20 cellular contexts compared by ENCODE assay signal in the genomic region with DNA sequence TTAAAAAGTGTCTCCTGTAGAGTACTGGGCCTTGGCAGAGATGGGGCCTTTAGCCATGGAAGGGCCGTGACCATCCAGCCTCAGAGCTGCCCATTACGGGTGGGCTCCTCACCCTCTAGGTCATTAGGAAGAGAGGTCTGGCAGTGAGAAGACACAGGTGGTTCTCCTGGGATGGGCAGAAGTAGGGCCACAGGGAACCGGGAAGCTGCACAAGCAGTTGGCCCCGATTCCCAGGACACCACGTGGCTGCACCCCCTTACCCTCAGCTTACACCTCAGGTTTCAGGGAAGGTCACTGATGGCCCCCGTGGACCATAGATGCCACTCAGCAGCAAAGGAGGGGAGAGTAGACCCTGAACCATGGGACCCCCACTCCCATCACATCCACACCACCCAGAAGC. TPM values are rescaled to one million over a fixed set of nuclear protein-coding genes. Genes with fewer than 3 reads are reported as not detected.
DNase-seq lines count a peak whose midpoint lies in the region; ATAC-seq and TF ChIP-seq lines count a peak whose summit lies in the region.
"Had no signal": no experiment of that assay in that cellular context is flagged by ENCODE, and none has a peak within 500 bp of the region (broad histone marks: within the 10 kb centered on the region; RNA-seq: fewer than 3 reads in every experiment).

No MANE protein-coding gene starts in this region.

- peak; percentile 53 for DNase-seq in activated CD8-positive, alpha-beta memory T cell treated with anti-CD3 and anti-CD28 coated beads for 24 hours
- DNase-seq in activated CD8-positive, alpha-beta memory T cell treated with anti-CD3 and anti-CD28 coated beads, Interleukin-2, amount 50 U/mL, for 4 hours: no peak
- no peak for DNase-seq in CD4-positive, CD25-positive, alpha-beta regulatory T cell
- DNase-seq in endodermal cell (peak; percentile 25), neural progenitor cell (ENCODE audit: low spot score) (no peak), mesenchymal stem cell (no peak)
- no peak for DNase-seq in activated naive CD4-positive, alpha-beta T cell treated with anti-CD3 and anti-CD28 coated beads for 36 hours
- DNase-seq: GDM1, GOT3, KBM-7, NCI-H1436 treated with DMSO at 0.1 percent for 48 hours, NCI-H2029 treated with DMSO at 0.1 percent for 48 hours, NCI-H2171 treated with DMSO at 0.1 percent for 48 hours, NCI-H446 treated with DMSO at 0.1 percent for 48 hours, NCI-H748 treated with DMSO at 0.1 percent for 48 hours had no signal

- peaks cover 25% of the 10 kb centered on the region for H3K27me3 ChIP-seq in CD4-positive, CD25-positive, alpha-beta regulatory T cell (ENCODE audit: control insufficient read depth, insufficient read depth, low read length)
- H3K27me3 ChIP-seq in endodermal cell (ENCODE audit: control insufficient read depth, insufficient read depth, low read length, poor library complexity, severe bottlenecking): peaks cover 90% of the 10 kb centered on the region
- H3K27me3 ChIP-seq in neural progenitor cell: peaks cover 94% of the 10 kb centered on the region
- peaks cover 0 to 43% of the 10 kb centered on the region in 2 experiments for H3K27me3 ChIP-seq in mesenchymal stem cell (ENCODE audit: control insufficient read depth in 1 of 2, insufficient read depth in 1 of 2, low read length in 2 of 2)

- H3K9me3 Mint-ChIP-seq in CD4-positive, CD25-positive, alpha-beta regulatory T cell: peaks cover 0 to 5% (median 0%) of the 10 kb centered on the region in 7 donors
- H3K9me3 Mint-ChIP-seq in endodermal cell (peaks cover 6% of the 10 kb centered on the region), neural progenitor cell (peaks cover 9% of the 10 kb centered on the region)
- H3K9me3 Mint-ChIP-seq in activated naive CD4-positive, alpha-beta T cell treated with anti-CD3 and anti-CD28 coated beads for 36 hours: no peaks in the 10 kb centered on the region

- H3K4me3 Mint-ChIP-seq in CD4-positive, CD25-positive, alpha-beta regulatory T cell: peak overlapping the region in 3 of 4 donors; percentile 7 to 50 (median 39)
- H3K4me3 Mint-ChIP-seq in endodermal cell (no peak overlapping the region), neural progenitor cell (peak overlapping the region; percentile 86)
- H3K4me3 Mint-ChIP-seq in activated naive CD4-positive, alpha-beta T cell treated with anti-CD3 and anti-CD28 coated beads for 36 hours: no peak overlapping the region

- WGBS in endodermal cell (ENCODE audit: insufficient coverage in 1 of 2, insufficient read length in 1 of 2), 2 experiments: 81 to 93% methylated on average over 2 to 6 of the region's 6 CpGs
- WGBS in mesenchymal stem cell: 90% methylated on average over 6 of the region's 6 CpGs

- no peak for ATAC-seq in CD4-positive, CD25-positive, alpha-beta regulatory T cell (ENCODE audit: low read depth in 2 of 2)
- no peak for ATAC-seq in HG02981 (IDR thresholded peaks at IDR 0.05; ENCODE audit: unreplicated experiment)
- ATAC-seq: GM12878 had no signal

- H3K9ac ChIP-seq in endodermal cell (ENCODE audit: extremely low read depth, low read length, poor library complexity, severe bottlenecking): no peak overlapping the region
- no peak overlapping the region for H3K9ac ChIP-seq in neural progenitor cell
- no peak overlapping the region for H3K9ac ChIP-seq in mesenchymal stem cell (ENCODE audit: low read length)
- H3K9ac ChIP-seq: BLaER1 had no signal

- TF ChIP-seq CTCF in endodermal cell (conservative IDR thresholded peaks at IDR 0.05) (no peak), neural progenitor cell (IDR thresholded peaks at IDR 0.05) (no peak)

- H3K79me1 ChIP-seq in mesenchymal stem cell (replicated peaks; ENCODE audit: low read length, poor library complexity, severe bottlenecking): no peaks in the 10 kb centered on the region

- no peak overlapping the region for H2BK15ac ChIP-seq in mesenchymal stem cell (ENCODE audit: low read depth, poor library complexity, severe bottlenecking)

- no peak overlapping the region for H3K23ac ChIP-seq in mesenchymal stem cell (ENCODE audit: low read length in 2 of 2)

- H4K20me1 ChIP-seq in neural progenitor cell (ENCODE audit: low read depth): peaks cover 16% of the 10 kb centered on the region

- H3K18ac ChIP-seq in mesenchymal stem cell (ENCODE audit: low read depth in 1 of 2, low read length in 2 of 2): no peak overlapping the region

- no peak overlapping the region for H4K91ac ChIP-seq in mesenchymal stem cell (ENCODE audit: low read length)

- H2BK5ac ChIP-seq in mesenchymal stem cell (ENCODE audit: low read depth, low read length, poor library complexity, severe bottlenecking): no peak overlapping the region

- no peak overlapping the region for H3K4me3 ChIP-seq in CD4-positive, CD25-positive, alpha-beta regulatory T cell (ENCODE audit: low read depth, low read length)
- H3K4me3 ChIP-seq in endodermal cell (ENCODE audit: low read length) (no peak overlapping the region), neural progenitor cell (no peak overlapping the region), mesenchymal stem cell (ENCODE audit: insufficient read depth in 1 of 2, low read depth in 1 of 2, low read length in 2 of 2) (no peak overlapping the region)
- H3K4me3 ChIP-seq: BLaER1, GM12878 had no signal

- no peak overlapping the region for H2AK5ac ChIP-seq in mesenchymal stem cell (ENCODE audit: low read length, severe bottlenecking)

- no peaks in the 10 kb centered on the region for H3K36me3 ChIP-seq in CD4-positive, CD25-positive, alpha-beta regulatory T cell (ENCODE audit: control insufficient read depth, insufficient read depth, low read length)
- no peaks in the 10 kb centered on the region for H3K36me3 ChIP-seq in endodermal cell (ENCODE audit: control insufficient read depth, insufficient read depth, low read length)
- H3K36me3 ChIP-seq in neural progenitor cell: no peaks in the 10 kb centered on the region
- peaks cover 0 to 4% of the 10 kb centered on the region in 2 experiments for H3K36me3 ChIP-seq in mesenchymal stem cell (ENCODE audit: control insufficient read depth in 1 of 2, insufficient read depth in 2 of 2, low read depth in 1 of 2, low read length in 2 of 2)
- H3K36me3 ChIP-seq: BLaER1 had no signal

- H3K4me2 ChIP-seq in neural progenitor cell (no peak overlapping the region), mesenchymal stem cell (ENCODE audit: low read length, poor library complexity, severe bottlenecking) (no peak overlapping the region)
- H3K4me2 ChIP-seq: BLaER1 had no signal

- no peak overlapping the region for H2BK12ac ChIP-seq in mesenchymal stem cell (ENCODE audit: low read length in 2 of 2)

- H3K4me1 Mint-ChIP-seq in CD4-positive, CD25-positive, alpha-beta regulatory T cell: peaks cover 0 to 33% (median 9%) of the 10 kb centered on the region in 4 donors
- H3K4me1 Mint-ChIP-seq in endodermal cell (peaks cover 3% of the 10 kb centered on the region), neural progenitor cell (peaks cover 11% of the 10 kb centered on the region)
- peaks cover 15% of the 10 kb centered on the region for H3K4me1 Mint-ChIP-seq in activated naive CD4-positive, alpha-beta T cell treated with anti-CD3 and anti-CD28 coated beads for 36 hours (ENCODE audit: low read depth)

- H3K27ac ChIP-seq in CD4-positive, CD25-positive, alpha-beta regulatory T cell (ENCODE audit: insufficient read depth, low read length, poor library complexity, severe bottlenecking): no peak overlapping the region
- H3K27ac ChIP-seq in endodermal cell (ENCODE audit: low read depth, low read length): no peak overlapping the region
- no peak overlapping the region for H3K27ac ChIP-seq in neural progenitor cell
- H3K27ac ChIP-seq in mesenchymal stem cell (ENCODE audit: low read length, poor library complexity, severe bottlenecking): no peak overlapping the region
- H3K27ac ChIP-seq: 22Rv1, BLaER1, RWPE1 had no signal

- no peak overlapping the region for H4K8ac ChIP-seq in mesenchymal stem cell (ENCODE audit: low read length)

- no peaks in the 10 kb centered on the region for H3K9me3 ChIP-seq in CD4-positive, CD25-positive, alpha-beta regulatory T cell (ENCODE audit: control insufficient read depth in 2 of 2, low read length in 2 of 2)
- H3K9me3 ChIP-seq in endodermal cell (ENCODE audit: control insufficient read depth, low read length) (no peaks in the 10 kb centered on the region), neural progenitor cell (ENCODE audit: low read depth) (no peaks in the 10 kb centered on the region), mesenchymal stem cell (ENCODE audit: control insufficient read depth, low read length) (no peaks in the 10 kb centered on the region)

- H3K27ac Mint-ChIP-seq in CD4-positive, CD25-positive, alpha-beta regulatory T cell: no peak overlapping the region
- H3K27ac Mint-ChIP-seq in endodermal cell: no peak overlapping the region
- no peak overlapping the region for H3K27ac Mint-ChIP-seq in neural progenitor cell
- H3K27ac Mint-ChIP-seq in activated naive CD4-positive, alpha-beta T cell treated with anti-CD3 and anti-CD28 coated beads for 36 hours: no peak overlapping the region

- H2AFZ ChIP-seq in neural progenitor cell (replicated peaks) (no peak overlapping the region), mesenchymal stem cell (ENCODE audit: low read depth, low read length) (no peak overlapping the region)

- H3K4ac ChIP-seq in mesenchymal stem cell (ENCODE audit: low read depth in 1 of 2, low read length in 2 of 2): no peak overlapping the region

- peaks cover 61% of the 10 kb centered on the region for H3K27me3 Mint-ChIP-seq in CD4-positive, CD25-positive, alpha-beta regulatory T cell
- H3K27me3 Mint-ChIP-seq in endodermal cell (ENCODE audit: insufficient read depth) (peaks cover 94% of the 10 kb centered on the region), neural progenitor cell (ENCODE audit: insufficient read depth, low read depth) (peaks cover 64% of the 10 kb centered on the region)
- H3K27me3 Mint-ChIP-seq in activated naive CD4-positive, alpha-beta T cell treated with anti-CD3 and anti-CD28 coated beads for 36 hours (ENCODE audit: low read depth): peaks cover 48% of the 10 kb centered on the region

- H3F3A ChIP-seq in neural progenitor cell (ENCODE audit: low read depth): peaks cover 4% of the 10 kb centered on the region

- H3K14ac ChIP-seq in mesenchymal stem cell (ENCODE audit: low read length in 2 of 2): no peak overlapping the region

- intact Hi-C loops in activated naive CD4-positive, alpha-beta T cell treated with anti-CD3 and anti-CD28 coated beads for 36 hours (cut with micrococcal nuclease): loop anchor here (10.0 kb wide), 1 partner anchor 277 kb away; a partner anchor contains a TSS

- H3K36me3 Mint-ChIP-seq in CD4-positive, CD25-positive, alpha-beta regulatory T cell: no peaks in the 10 kb centered on the region
- H3K36me3 Mint-ChIP-seq in endodermal cell (ENCODE audit: low read depth) (no peaks in the 10 kb centered on the region), neural progenitor cell (no peaks in the 10 kb centered on the region)
- no peaks in the 10 kb centered on the region for H3K36me3 Mint-ChIP-seq in activated naive CD4-positive, alpha-beta T cell treated with anti-CD3 and anti-CD28 coated beads for 36 hours (ENCODE audit: low read depth)

- H2BK120ac ChIP-seq in mesenchymal stem cell (ENCODE audit: low read depth, low read length): no peak overlapping the region

- H3K79me2 ChIP-seq in neural progenitor cell (ENCODE audit: low read depth): no peaks in the 10 kb centered on the region

- CTCF ChIA-PET in activated naive CD4-positive, alpha-beta T cell treated with anti-CD3 and anti-CD28 coated beads for 36 hours (lab: Charles Lee): interaction anchor here (0.5 kb wide), 1 partner anchor 43 kb away, joined by 3 read pairs; no protein-coding TSS in a partner anchor

- peaks cover 23% of the 10 kb centered on the region for H3K4me1 ChIP-seq in CD4-positive, CD25-positive, alpha-beta regulatory T cell (ENCODE audit: control insufficient read depth, insufficient read depth, low read length, poor library complexity, severe bottlenecking)
- H3K4me1 ChIP-seq in endodermal cell (ENCODE audit: control insufficient read depth, insufficient read depth, low read length) (no peaks in the 10 kb centered on the region), neural progenitor cell (peaks cover 5% of the 10 kb centered on the region), mesenchymal stem cell (ENCODE audit: control insufficient read depth, insufficient read depth, low read depth, low read length) (peaks cover 23% of the 10 kb centered on the region)

RNA-seq across cellular contexts. Expression of a gene that starts 1.6 kb away (rescaled TPM):
- 0.76 TPM for total RNA-seq in CD4-positive, CD25-positive, alpha-beta regulatory T cell
- not detected for polyA plus RNA-seq in CD4-positive, CD25-positive, alpha-beta regulatory T cell
- total RNA-seq in endodermal cell: not detected
- polyA plus RNA-seq in endodermal cell (2013, experiment 1 of 2): not detected
- polyA plus RNA-seq in endodermal cell (2013, experiment 2 of 2): not detected
- total RNA-seq in neural progenitor cell (ENCODE audit: low replicate concordance): not detected in 2 replicates
- 1.4 TPM for polyA plus RNA-seq in mesenchymal stem cell (2013, experiment 1 of 2)
- 1.4 TPM for polyA plus RNA-seq in mesenchymal stem cell (2013, experiment 2 of 2)
- not detected for total RNA-seq in activated naive CD4-positive, alpha-beta T cell treated with anti-CD3 and anti-CD28 coated beads for 36 hours
- total RNA-seq: GM12878 had no signal
- polyA plus RNA-seq: GM12878 had no signal

RNA-seq across cellular contexts. Expression of a gene that starts 20.5 kb away (rescaled TPM):
- 9.7 TPM for total RNA-seq in CD4-positive, CD25-positive, alpha-beta regulatory T cell
- under 1 TPM in 1 of 4 donors, not detected in 3; 0.13 TPM for polyA plus RNA-seq in CD4-positive, CD25-positive, alpha-beta regulatory T cell
- total RNA-seq in endodermal cell (under 1 TPM in 1 of 2 donors, not detected in 1; 0.20 TPM), neural progenitor cell (ENCODE audit: low replicate concordance) (not detected in 2 replicates)
- 0.78 TPM for polyA plus RNA-seq in endodermal cell (2013, experiment 1 of 2)
- 0.58 TPM for polyA plus RNA-seq in endodermal cell (2013, experiment 2 of 2)
- 6.4 TPM for polyA plus RNA-seq in mesenchymal stem cell (2013, experiment 1 of 2)
- polyA plus RNA-seq in mesenchymal stem cell (2013, experiment 2 of 2): 7.4 TPM
- total RNA-seq in activated naive CD4-positive, alpha-beta T cell treated with anti-CD3 and anti-CD28 coated beads for 36 hours: 1 to 10 TPM in 1 of 2 experiments, under 1 TPM in 1; 0.69 to 1.4 TPM

RNA-seq across cellular contexts. Expression of a gene that starts 23.4 kb away (rescaled TPM):
- total RNA-seq in CD4-positive, CD25-positive, alpha-beta regulatory T cell: not detected
- not detected for polyA plus RNA-seq in CD4-positive, CD25-positive, alpha-beta regulatory T cell
- total RNA-seq in endodermal cell (not detected), neural progenitor cell (ENCODE audit: low replicate concordance) (not detected in 2 replicates)
- not detected for polyA plus RNA-seq in endodermal cell (2013, experiment 1 of 2)
- polyA plus RNA-seq in endodermal cell (2013, experiment 2 of 2): not detected
- 0.21 TPM for polyA plus RNA-seq in mesenchymal stem cell (2013, experiment 1 of 2)
- polyA plus RNA-seq in mesenchymal stem cell (2013, experiment 2 of 2): 0.25 TPM
- not detected for total RNA-seq in activated naive CD4-positive, alpha-beta T cell treated with anti-CD3 and anti-CD28 coated beads for 36 hours
- total RNA-seq: GM12878 had no signal
- polyA plus RNA-seq: GM12878 had no signal

RNA-seq across cellular contexts. Expression of a gene that starts 42.4 kb away (rescaled TPM):
- 0.64 TPM for total RNA-seq in CD4-positive, CD25-positive, alpha-beta regulatory T cell
- not detected for polyA plus RNA-seq in CD4-positive, CD25-positive, alpha-beta regulatory T cell
- total RNA-seq in endodermal cell (under 1 TPM; 0.31 to 0.55 TPM), neural progenitor cell (ENCODE audit: low replicate concordance) (0.11 and 0.40 TPM in 2 replicates)
- polyA plus RNA-seq in endodermal cell (2013, experiment 1 of 2): 4.0 TPM
- polyA plus RNA-seq in endodermal cell (2013, experiment 2 of 2): 2.5 TPM
- 6.5 TPM for polyA plus RNA-seq in mesenchymal stem cell (2013, experiment 1 of 2)
- polyA plus RNA-seq in mesenchymal stem cell (2013, experiment 2 of 2): 6.7 TPM
- total RNA-seq in activated naive CD4-positive, alpha-beta T cell treated with anti-CD3 and anti-CD28 coated beads for 36 hours: 1 to 10 TPM; 2.6 to 2.8 TPM
- total RNA-seq: GM12878 had no signal

RNA-seq across cellular contexts. Expression of a gene that starts 57.2 kb away (rescaled TPM):
- 0.49 TPM for total RNA-seq in CD4-positive, CD25-positive, alpha-beta regulatory T cell
- polyA plus RNA-seq in CD4-positive, CD25-positive, alpha-beta regulatory T cell: 1 to 10 TPM in 2 of 4 donors, under 1 TPM in 2; 0.42 to 1.3 (median 0.93) TPM
- 1 to 10 TPM; 3.6 to 6.0 TPM for total RNA-seq in endodermal cell
- polyA plus RNA-seq in endodermal cell (2013, experiment 1 of 2): 14.1 TPM
- polyA plus RNA-seq in endodermal cell (2013, experiment 2 of 2): 13.2 TPM
- 2.2 and 2.8 TPM in 2 replicates for total RNA-seq in neural progenitor cell (ENCODE audit: low replicate concordance)
- polyA plus RNA-seq in mesenchymal stem cell (2013, experiment 1 of 2): 47.8 TPM
- polyA plus RNA-seq in mesenchymal stem cell (2013, experiment 2 of 2): 47.1 TPM
- 1 to 10 TPM; 4.6 to 4.7 TPM for total RNA-seq in activated naive CD4-positive, alpha-beta T cell treated with anti-CD3 and anti-CD28 coated beads for 36 hours

Comparison
In these comparisons a context has a peak if more than half of its experiments do, and no peak if none do; other contexts are left out.
1. DNase-seq: peak in activated CD8-positive, alpha-beta memory T cell treated with anti-CD3 and anti-CD28 coated beads for 24 hours (single experiment) and endodermal cell (single experiment); none in activated CD8-positive, alpha-beta memory T cell treated with anti-CD3 and anti-CD28 coated beads, Interleukin-2, amount 50 U/mL, for 4 hours (single experiment), CD4-positive, CD25-positive, alpha-beta regulatory T cell (0 of 3), neural progenitor cell (single experiment), mesenchymal stem cell (single experiment) and activated naive CD4-positive, alpha-beta T cell treated with anti-CD3 and anti-CD28 coated beads for 36 hours (single experiment).
2. H3K4me3 Mint-ChIP-seq: peak in CD4-positive, CD25-positive, alpha-beta regulatory T cell (3 of 4) and neural progenitor cell (single experiment); none in endodermal cell (single experiment) and activated naive CD4-positive, alpha-beta T cell treated with anti-CD3 and anti-CD28 coated beads for 36 hours (single experiment).